12 cellular contexts compared by ENCODE assay signal in genomic region chr17:27380551-27380950, GRCh38.
A peak's percentile ranks its signal among the peaks of the same experiment; 100 is the strongest.
DNase-seq lines count a peak whose midpoint lies in the region; ATAC-seq and TF ChIP-seq lines count a peak whose summit lies in the region.
"Had no signal": no experiment of that assay in that cellular context is flagged by ENCODE, and none has a peak within 500 bp of the region (broad histone marks: within the 10 kb centered on the region; RNA-seq: fewer than 3 reads in every experiment).

No MANE protein-coding gene starts in this region.

- H3K9me3 ChIP-seq in lower lobe of right lung (no peaks in the 10 kb centered on the region), spleen (peaks cover 0 to 3% (median 0%) of the 10 kb centered on the region in 8 donors)

- H3K27me3 ChIP-seq in H7 (ENCODE audit: control insufficient read depth, insufficient read depth, low read length) (no peaks in the 10 kb centered on the region), lower lobe of right lung (ENCODE audit: low read depth) (no peaks in the 10 kb centered on the region), spleen (replicated peaks in 1 of 7) (peaks cover 0 to 14% (median 0%) of the 10 kb centered on the region in 7 donors)

- H3K4me1 ChIP-seq in lower lobe of right lung (peaks cover 15% of the 10 kb centered on the region), spleen (peaks cover 8 to 24% (median 14%) of the 10 kb centered on the region in 6 donors)

- H3K36me3 ChIP-seq in H7 (replicated peaks; ENCODE audit: control insufficient read depth, insufficient read depth, low read length) = no peaks in the 10 kb centered on the region
- no peaks in the 10 kb centered on the region for H3K36me3 ChIP-seq in lower lobe of right lung
- no peaks in the 10 kb centered on the region for H3K36me3 ChIP-seq in spleen

- TF ChIP-seq POLR2A in spleen (IDR thresholded peaks at IDR 0.05) = no peak

- DNase-seq in H7 = peak; percentile 30
- DNase-seq in astrocyte of the cerebellum (ENCODE audit: low read depth) = no peak
- no peak for DNase-seq in lower lobe of right lung
- no peak for DNase-seq in spleen
- no peak for DNase-seq in GM19240 (ENCODE audit: insufficient read length, low spot score)
- no peak for DNase-seq in omental fat pad (ENCODE audit: low spot score)
- DNase-seq in activated CD4-positive, CD25-positive, alpha-beta regulatory T cell (lab: John Stamatoyannopoulos, UW) = no peak
- DNase-seq in posterior vena cava (ENCODE audit: low spot score) = no peak
- DNase-seq: foreskin keratinocyte had no signal

- TF ChIP-seq CTCF in astrocyte of the cerebellum (IDR thresholded peaks at IDR 0.05; ENCODE audit: low read depth, low read length, missing control alignments) (no peak), lower lobe of right lung (IDR thresholded peaks at IDR 0.05) (no peak), spleen (IDR thresholded peaks at IDR 0.05 in 8 of 11, conservative IDR thresholded peaks at IDR 0.05 in 3 of 11) (no peak), omental fat pad (IDR thresholded peaks at IDR 0.05) (no peak)

- no peak overlapping the region for H3K4me3 ChIP-seq in H7 (ENCODE audit: insufficient read depth, low read depth, low read length)
- H3K4me3 ChIP-seq in astrocyte of the cerebellum (ENCODE audit: low read depth, low read length) = peak overlapping the region; percentile 19
- H3K4me3 ChIP-seq in lower lobe of right lung = peak overlapping the region; percentile 40
- peak overlapping the region in 2 of 8 donors; percentile 4 to 38 for H3K4me3 ChIP-seq in spleen
- H3K4me3 ChIP-seq: GM12878, SK-N-MC had no signal

- intact Hi-C loops in lower lobe of right lung (cut with DNase I) = no loop called here
- intact Hi-C loops in spleen (cut with DNase I; ENCODE audit: low total_unique reads) = no loop called here
- intact Hi-C loops in posterior vena cava (cut with DNase I) = no loop called here

- H3K27ac ChIP-seq in lower lobe of right lung (no peak overlapping the region), spleen (peak overlapping the region in 5 of 8 donors; percentile 6 to 43 (median 30))
- H3K27ac ChIP-seq: foreskin keratinocyte, HL-60, SK-N-MC had no signal

- ATAC-seq in lower lobe of right lung (peak; percentile 22 to 32), omental fat pad (ENCODE audit: low FRiP score) (no peak)

- 69 to 81% (median 78%) methylated on average over 10 of the region's 10 CpGs for WGBS in spleen, 5 donors

- in situ Hi-C loops in astrocyte of the cerebellum (cut with HindIII; ENCODE audit: low sequenced_read_pairs) = no loop called here
